Comparison of ENCODE assay signal across 8 cellular contexts in genomic region chr16:29029168-29029994, GRCh38. TPM values are rescaled to one million over a fixed set of nuclear protein-coding genes. Genes with fewer than 3 reads are reported as not detected.
A peak's percentile ranks its signal among the peaks of the same experiment; 100 is the strongest.
DNase-seq lines count a peak whose midpoint lies in the region; ATAC-seq and TF ChIP-seq lines count a peak whose summit lies in the region.
"Had no signal": no experiment of that assay in that cellular context is flagged by ENCODE, and none has a peak within 500 bp of the region (broad histone marks: within the 10 kb centered on the region; RNA-seq: fewer than 3 reads in every experiment).

No MANE protein-coding gene starts in this region.

- no peak for TF ChIP-seq CTCF in H9 (conservative IDR thresholded peaks at IDR 0.05)
- no peak for TF ChIP-seq CTCF in adrenal gland (IDR thresholded peaks at IDR 0.05)
- TF ChIP-seq CTCF in mucosa of descending colon (IDR thresholded peaks at IDR 0.05) = no peak

- H3K36me3 Mint-ChIP-seq in H9 (ENCODE audit: insufficient read depth in 1 of 3, low read depth in 3 of 3) = no peaks in the 10 kb centered on the region
- H3K36me3 Mint-ChIP-seq: brain had no signal

- no peaks in the 10 kb centered on the region for H4K20me1 ChIP-seq in H9 (ENCODE audit: control insufficient read depth, insufficient read depth, insufficient read length)

- no peaks in the 10 kb centered on the region for H3K36me3 ChIP-seq in adrenal gland (replicated peaks in 1 of 2)
- H3K36me3 ChIP-seq in mucosa of descending colon (ENCODE audit: low read depth) = no peaks in the 10 kb centered on the region

- no peaks in the 10 kb centered on the region for H3K23me2 ChIP-seq in H9 (ENCODE audit: insufficient read length, low read depth, low read length, poor library complexity, severe bottlenecking)

- no peak overlapping the region for H3T11ph ChIP-seq in H9 (ENCODE audit: low read length)

- peak overlapping the region in 1 of 2 experiments; percentile 62; a peak in 2 of 5 replicates for H3K4me3 Mint-ChIP-seq in H9
- H3K4me3 Mint-ChIP-seq: brain had no signal

- no peak overlapping the region for H2AFZ ChIP-seq in H9 (ENCODE audit: low read length)

- H2BK120ac ChIP-seq in H9 (ENCODE audit: low read depth, low read length, poor library complexity, severe bottlenecking) = no peak overlapping the region

- H2BK12ac ChIP-seq in H9 (ENCODE audit: insufficient read length, low read depth, low read length) = no peak overlapping the region

- no peak overlapping the region for H4K91ac ChIP-seq in H9 (ENCODE audit: insufficient read length, low read depth, low read length)

- H3K9me3 Mint-ChIP-seq in H9 = no peaks in the 10 kb centered on the region
- H3K9me3 Mint-ChIP-seq: brain had no signal

- H3K4me1 ChIP-seq in H9 (ENCODE audit: insufficient read depth, low read length) = no peaks in the 10 kb centered on the region; the same call in 1 of the 2 replicates
- H3K4me1 ChIP-seq in adrenal gland (replicated peaks in 1 of 2) = no peaks in the 10 kb centered on the region
- no peaks in the 10 kb centered on the region for H3K4me1 ChIP-seq in mucosa of descending colon (ENCODE audit: low read depth)

- H4K5ac ChIP-seq in H9 (ENCODE audit: insufficient read length, low read depth, low read length) = no peak overlapping the region

- H3K27me3 Mint-ChIP-seq in H9 (ENCODE audit: low read depth) = no peaks in the 10 kb centered on the region

- no peak overlapping the region for H2BK20ac ChIP-seq in H9 (ENCODE audit: low read depth, low read length, poor library complexity, severe bottlenecking)

- H3K9ac ChIP-seq in H9 (ENCODE audit: extremely low read depth, insufficient read length, low read length) = no peak overlapping the region

- no peak overlapping the region for H3K27ac ChIP-seq in H9 (ENCODE audit: insufficient read length, low read depth, low read length)
- no peak overlapping the region for H3K27ac ChIP-seq in adrenal gland

- intact Hi-C loops in adrenal gland (cut with DNase I) = no loop called here
- intact Hi-C loops in mucosa of descending colon (cut with DNase I, micrococcal nuclease) = no loop called here

- no peak overlapping the region for H2BK15ac ChIP-seq in H9 (ENCODE audit: low read depth, low read length)

- H3K56ac ChIP-seq in H9 (ENCODE audit: insufficient read length, low read depth, low read length) = no peak overlapping the region

- no peak for TF ChIP-seq POLR2A in adrenal gland (IDR thresholded peaks at IDR 0.05)

- no peak overlapping the region for H3K4me3 ChIP-seq in adrenal gland
- H3K4me3 ChIP-seq in mucosa of descending colon = no peak overlapping the region

- H2BK5ac ChIP-seq in H9 (ENCODE audit: insufficient read length, low read length) = no peak overlapping the region

- peak; percentile 38 for DNase-seq in H9
- peak in 4 of 5 experiments; percentile 19 to 89 (median 55) for DNase-seq in T-helper 2 cell
- peak in 4 of 7 donors; percentile 12 to 22 (median 20) for DNase-seq in adrenal gland
- no peak for DNase-seq in mucosa of descending colon
- peak; percentile 93 for DNase-seq in stimulated activated naive CD4-positive, alpha-beta T cell treated with Interleukin-2 at 50 U/mL for 16 hours (lab: John Stamatoyannopoulos, UW)
- no peak for DNase-seq in NCI-H526 (lab: John Stamatoyannopoulos, UW)
- no peak for DNase-seq in NCI-H1105 (lab: John Stamatoyannopoulos, UW)

- H3K23ac ChIP-seq in H9 (ENCODE audit: insufficient read length, low read depth, low read length) = no peak overlapping the region

- no peak overlapping the region for H4K8ac ChIP-seq in H9 (replicated peaks; ENCODE audit: insufficient read length, low read depth, low read length)

- H3K4me1 Mint-ChIP-seq in H9 = peaks cover 10 to 22% of the 10 kb centered on the region in 2 experiments
- H3K4me1 Mint-ChIP-seq: brain had no signal

- H3K79me1 ChIP-seq in H9 (ENCODE audit: insufficient read depth, low read depth, low read length, poor library complexity, severe bottlenecking) = no peaks in the 10 kb centered on the region

- no peak overlapping the region for H2AK5ac ChIP-seq in H9 (ENCODE audit: insufficient read length, low read length)

- no peaks in the 10 kb centered on the region for H3K79me2 ChIP-seq in H9 (ENCODE audit: insufficient read depth, low read length)

- no peaks in the 10 kb centered on the region for H3K27me3 ChIP-seq in H9 (ENCODE audit: insufficient read depth, low read length)
- H3K27me3 ChIP-seq in adrenal gland = no peaks in the 10 kb centered on the region

- no peak overlapping the region for H3K4me2 ChIP-seq in H9 (ENCODE audit: insufficient read depth, insufficient read length, low read length)

- H3K27ac Mint-ChIP-seq in H9 = peak overlapping the region in 1 of 3 experiments; percentile 77; a peak in 2 of 7 replicates
- H3K27ac Mint-ChIP-seq: brain had no signal

- no peak overlapping the region for H3K14ac ChIP-seq in H9 (ENCODE audit: insufficient read depth, low read length)

- no peaks in the 10 kb centered on the region for H3K9me3 ChIP-seq in H9 (ENCODE audit: control insufficient read depth, low read depth, low read length)
- no peaks in the 10 kb centered on the region for H3K9me3 ChIP-seq in adrenal gland (replicated peaks in 1 of 3)
- no peaks in the 10 kb centered on the region for H3K9me3 ChIP-seq in mucosa of descending colon

- peak overlapping the region; percentile 54 for H3K18ac ChIP-seq in H9 (ENCODE audit: insufficient read length, low read depth, low read length)

- peak; percentile 57 for ATAC-seq in mucosa of descending colon

- no CpG with 5 or more reads among the region's 16 CpGs for WGBS in H9 (ENCODE audit: extremely low coverage, insufficient read length, low lambda C conversion rate)
- WGBS in adrenal gland, 4 donors = 39 to 62% (median 46%) methylated on average over 8 to 16 of the region's 16 CpGs

- no peak overlapping the region for H3K4ac ChIP-seq in H9 (ENCODE audit: low read depth, low read length)

RNA-seq across cellular contexts. Expression of gene LAT, which starts 44.5 kb away (rescaled TPM):
- 3.7 and 4.3 TPM in 2 replicates for total RNA-seq in H9 (2021)
- 1 to 10 TPM in 5 of 8 donors, under 1 TPM in 2, not detected in 1; 0.42 to 5.2 (median 1.7) TPM for total RNA-seq in adrenal gland
- polyA plus RNA-seq in adrenal gland = 10 to 100 TPM in 2 of 3 donors, 1 to 10 TPM in 1; 1.8 to 50.5 (median 19.0) TPM
- total RNA-seq in mucosa of descending colon = 10 to 100 TPM in 2 of 3 donors, 1 to 10 TPM in 1; 8.5 to 13.0 (median 11.6) TPM

RNA-seq across cellular contexts. Expression of gene SPNS1, which starts 54.8 kb away (rescaled TPM):
- total RNA-seq in H9 (2021) (38.6 and 40.2 TPM in 2 replicates), adrenal gland (10 to 100 TPM; 29.0 to 64.2 (median 37.9) TPM), mucosa of descending colon (10 to 100 TPM; 28.2 to 31.0 (median 30.3) TPM)
- 100 to 1,000 TPM in 2 of 3 donors, 1 to 10 TPM in 1; 8.3 to 168 (median 114) TPM for polyA plus RNA-seq in adrenal gland

Comparison
In these comparisons a context has a peak if more than half of its experiments do, and no peak if none do; other contexts are left out.
1. DNase-seq: peak in H9 (single experiment), T-helper 2 cell (4 of 5), adrenal gland (4 of 7) and stimulated activated naive CD4-positive, alpha-beta T cell treated with Interleukin-2 at 50 U/mL for 16 hours (single experiment); none in mucosa of descending colon (0 of 3), NCI-H526 (0 of 2) and NCI-H1105 (single experiment).